In genomic region chr22:38017272-38017920, GRCh38 we compare ENCODE assay signal across 1 cellular context.
TF ChIP-seq lines count a peak whose summit lies in the region.

No MANE protein-coding gene starts in this region.

TF ChIP-seq in GM23338, 12 proteins besides CTCF, POLR2A, EP300 and RAD21 (continued from another document):
- TF ChIP-seq ZNF462 (CRISPR knock-in tag; IDR thresholded peaks at IDR 0.05) (no peak), ZNF331 (CRISPR knock-in tag; IDR thresholded peaks at IDR 0.05; ENCODE audit: low read depth) (no peak)
